In the genomic region with DNA sequence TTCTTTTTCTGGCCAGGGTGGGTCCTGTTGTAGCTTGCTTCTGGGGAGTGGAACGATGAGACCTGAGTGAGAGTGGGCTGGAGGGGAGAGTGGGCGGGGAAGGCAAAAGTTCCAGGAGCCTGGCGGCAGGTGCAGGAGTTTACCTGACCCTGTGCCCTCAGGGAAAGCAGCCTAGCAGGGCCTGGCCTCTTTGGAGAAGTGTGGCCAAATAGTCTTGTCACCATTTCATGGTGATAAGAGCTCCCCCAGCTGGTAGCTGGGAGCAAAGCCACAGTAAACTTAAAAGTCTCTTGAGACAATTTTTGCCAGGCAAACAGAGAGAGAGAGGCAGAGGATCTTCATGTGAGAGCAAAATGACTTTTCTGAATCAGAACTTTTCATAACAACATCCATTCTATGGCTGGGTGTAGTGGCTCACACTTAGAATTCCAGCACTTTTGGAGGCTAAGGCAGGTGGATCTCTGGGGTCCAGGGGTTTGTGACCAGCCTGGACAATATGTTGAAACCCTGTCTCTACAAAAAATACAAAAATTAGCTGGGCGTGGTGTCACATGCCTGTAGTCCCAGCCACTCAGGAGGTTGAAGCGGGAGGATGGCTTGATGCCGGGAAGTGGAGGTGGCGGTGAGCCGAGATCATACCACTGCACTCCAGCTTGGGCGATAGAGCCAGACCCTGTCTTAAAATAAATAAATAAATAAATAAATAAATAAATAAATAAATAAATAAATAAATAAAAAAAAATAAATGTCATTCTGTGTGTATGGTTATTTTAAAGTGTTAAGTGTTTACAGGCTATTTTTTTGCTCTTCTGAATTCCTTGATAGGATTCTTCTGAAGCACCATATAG, we compare ENCODE assay signal across 8 cellular contexts.
DNase-seq lines count a peak whose midpoint lies in the region; ATAC-seq and TF ChIP-seq lines count a peak whose summit lies in the region.

No MANE protein-coding gene starts in this region.

- peak overlapping the region; percentile 50; the same call in 1 of the 2 replicates for H3K9ac ChIP-seq in OCI-LY1 (ENCODE audit: low read length)

- H3K27me3 Mint-ChIP-seq in CD4-positive, alpha-beta memory T cell: no peaks in the 10 kb centered on the region
- no peaks in the 10 kb centered on the region for H3K27me3 Mint-ChIP-seq in naive thymus-derived CD4-positive, alpha-beta T cell
- no peaks in the 10 kb centered on the region for H3K27me3 Mint-ChIP-seq in stimulated activated memory B cell treated with anti-CD40 and anti-IgM and Interleukin-4, amounts not matched to agents 10 μg/mL and 1 μg/mL and 100 μg/mL, for 72 hours

- no peaks in the 10 kb centered on the region for H3K4me1 ChIP-seq in CD4-positive, alpha-beta memory T cell (ENCODE audit: insufficient read depth, low read length)
- peaks cover 22% of the 10 kb centered on the region for H3K4me1 ChIP-seq in OCI-LY1 (ENCODE audit: insufficient read depth, low read length, severe bottlenecking)
- no peaks in the 10 kb centered on the region for H3K4me1 ChIP-seq in naive thymus-derived CD4-positive, alpha-beta T cell (ENCODE audit: control insufficient read depth in 2 of 2, insufficient read depth in 2 of 2, low read length in 2 of 2)

- DNase-seq in CD4-positive, alpha-beta memory T cell: peak; percentile 60 to 68 (median 63)
- peak; percentile 48 for DNase-seq in activated T-cell treated with anti-CD3 and anti-CD28 coated beads for 1 hour (ENCODE audit: low read depth)
- DNase-seq in erythroblast (lab: John Stamatoyannopoulos, UW): peak; percentile 84 to 88
- peak; percentile 30 to 76 (median 71) for DNase-seq in naive thymus-derived CD4-positive, alpha-beta T cell

- peaks cover 0 to 7% of the 10 kb centered on the region in 2 donors for H3K36me3 Mint-ChIP-seq in CD4-positive, alpha-beta memory T cell
- H3K36me3 Mint-ChIP-seq in naive thymus-derived CD4-positive, alpha-beta T cell: peaks cover 0 to 32% (median 16%) of the 10 kb centered on the region in 5 donors
- no peaks in the 10 kb centered on the region for H3K36me3 Mint-ChIP-seq in stimulated activated memory B cell treated with anti-CD40 and anti-IgM and Interleukin-4, amounts not matched to agents 10 μg/mL and 1 μg/mL and 100 μg/mL, for 72 hours

- H2AFZ ChIP-seq in OCI-LY1 (ENCODE audit: low read length): peak overlapping the region; percentile 92; the same call in 1 of the 2 replicates

- H3K9me3 ChIP-seq in CD4-positive, alpha-beta memory T cell (ENCODE audit: control insufficient read depth in 1 of 2, low read length in 2 of 2): no peaks in the 10 kb centered on the region
- no peaks in the 10 kb centered on the region for H3K9me3 ChIP-seq in OCI-LY1 (ENCODE audit: low read length)
- H3K9me3 ChIP-seq in naive thymus-derived CD4-positive, alpha-beta T cell (ENCODE audit: control insufficient read depth in 2 of 3, low read length in 3 of 3): no peaks in the 10 kb centered on the region

- CTCF ChIA-PET in CD4-positive, alpha-beta memory T cell (lab: Charles Lee; ENCODE audit: partially characterized antibody): interaction anchor here (0.6 to 7.0 kb wide), 47 partner anchors 9 to 352 kb away, joined by 3 to 202 read pairs (median 4); partner anchors contain the start of gene CARMIL1
- CTCF ChIA-PET in naive thymus-derived CD4-positive, alpha-beta T cell (lab: Charles Lee): interaction anchor here (0.5 to 8.6 kb wide), 40 partner anchors 10 to 334 kb away, joined by 3 to 111 read pairs (median 4); partner anchors contain the start of gene CARMIL1

- peak overlapping the region; percentile 15; the same call in 1 of the 2 replicates for H3K4me2 ChIP-seq in OCI-LY1 (ENCODE audit: low read length)

- no peak overlapping the region for H3K4me3 ChIP-seq in CD4-positive, alpha-beta memory T cell (ENCODE audit: low read length in 2 of 2)
- no peak overlapping the region for H3K4me3 ChIP-seq in OCI-LY1 (ENCODE audit: low read depth, low read length, poor library complexity, severe bottlenecking)
- no peak overlapping the region for H3K4me3 ChIP-seq in naive thymus-derived CD4-positive, alpha-beta T cell (ENCODE audit: low read length)

- H4K20me1 ChIP-seq in OCI-LY1 (ENCODE audit: insufficient read depth, low read length): no peaks in the 10 kb centered on the region

- no peak overlapping the region for H3K27ac ChIP-seq in CD4-positive, alpha-beta memory T cell (ENCODE audit: low read depth, low read length)
- H3K27ac ChIP-seq in OCI-LY1 (ENCODE audit: low read depth, low read length, poor library complexity, severe bottlenecking): peak overlapping the region; percentile 67
- no peak overlapping the region for H3K27ac ChIP-seq in naive thymus-derived CD4-positive, alpha-beta T cell (ENCODE audit: low read depth, low read length)

- intact Hi-C loops in CD4-positive, alpha-beta memory T cell (cut with micrococcal nuclease): loop anchor here (1.0 to 5.0 kb wide), 4 partner anchors 148 to 267 kb away; partner anchors contain the start of gene CARMIL1
- intact Hi-C loops in naive thymus-derived CD4-positive, alpha-beta T cell (cut with micrococcal nuclease): loop anchor here (1.0 kb wide), 8 partner anchors 66 to 267 kb away; partner anchors contain the start of gene CARMIL1 (in 1 of the 2)

- H3K4me3 Mint-ChIP-seq in CD4-positive, alpha-beta memory T cell: no peak overlapping the region
- H3K4me3 Mint-ChIP-seq in naive thymus-derived CD4-positive, alpha-beta T cell: peak overlapping the region in 1 of 10 donors; percentile 39
- H3K4me3 Mint-ChIP-seq in stimulated activated memory B cell treated with anti-CD40 and anti-IgM and Interleukin-4, amounts not matched to agents 10 μg/mL and 1 μg/mL and 100 μg/mL, for 72 hours: no peak overlapping the region

- POLR2A ChIA-PET in CD4-positive, alpha-beta memory T cell (lab: Charles Lee; ENCODE audit: partially characterized antibody): interaction anchor here (1.2 to 1.7 kb wide), 3 partner anchors 85 to 225 kb away, joined by 3 to 11 read pairs (median 6); partner anchors contain the start of gene CARMIL1
- POLR2A ChIA-PET in naive thymus-derived CD4-positive, alpha-beta T cell (lab: Charles Lee): interaction anchor here (0.6 to 2.4 kb wide), 6 partner anchors 66 to 233 kb away, joined by 3 to 22 read pairs (median 4); partner anchors contain the start of gene CARMIL1

- no peaks in the 10 kb centered on the region for H3K36me3 ChIP-seq in CD4-positive, alpha-beta memory T cell (ENCODE audit: insufficient read depth, low read length)
- peaks cover 18% of the 10 kb centered on the region; the same call in 1 of the 2 replicates for H3K36me3 ChIP-seq in OCI-LY1 (ENCODE audit: insufficient read depth, low read length)
- H3K36me3 ChIP-seq in naive thymus-derived CD4-positive, alpha-beta T cell (ENCODE audit: control insufficient read depth in 2 of 3, insufficient read depth in 3 of 3, low read length in 3 of 3): no peaks in the 10 kb centered on the region

- H3K4me1 Mint-ChIP-seq in CD4-positive, alpha-beta memory T cell: peaks cover 0 to 9% (median 3%) of the 10 kb centered on the region in 4 donors
- H3K4me1 Mint-ChIP-seq in naive thymus-derived CD4-positive, alpha-beta T cell: peaks cover 7 to 13% (median 9%) of the 10 kb centered on the region in 7 donors
- peaks cover 9% of the 10 kb centered on the region for H3K4me1 Mint-ChIP-seq in stimulated activated memory B cell treated with anti-CD40 and anti-IgM and Interleukin-4, amounts not matched to agents 10 μg/mL and 1 μg/mL and 100 μg/mL, for 72 hours

- TF ChIP-seq RAD21 in Ishikawa (IDR thresholded peaks at IDR 0.05; ENCODE audit: low read depth): peak; percentile 93

- H3K27ac Mint-ChIP-seq in CD4-positive, alpha-beta memory T cell: peak overlapping the region in 2 of 7 donors; percentile 62 to 79
- H3K27ac Mint-ChIP-seq in naive thymus-derived CD4-positive, alpha-beta T cell: peak overlapping the region in 8 of 9 donors; percentile 8 to 94 (median 66)
- no peak overlapping the region for H3K27ac Mint-ChIP-seq in stimulated activated memory B cell treated with anti-CD40 and anti-IgM and Interleukin-4, amounts not matched to agents 10 μg/mL and 1 μg/mL and 100 μg/mL, for 72 hours

- H3K27me3 ChIP-seq in CD4-positive, alpha-beta memory T cell (ENCODE audit: insufficient read depth, low read length): no peaks in the 10 kb centered on the region
- H3K27me3 ChIP-seq in OCI-LY1 (ENCODE audit: insufficient read depth, low read length): no peaks in the 10 kb centered on the region
- H3K27me3 ChIP-seq in naive thymus-derived CD4-positive, alpha-beta T cell (ENCODE audit: control insufficient read depth in 2 of 2, insufficient read depth in 2 of 2, low read length in 2 of 2): no peaks in the 10 kb centered on the region

- no peaks in the 10 kb centered on the region for H3K9me2 ChIP-seq in OCI-LY1 (ENCODE audit: low read depth, low read length)

- TF ChIP-seq POLR2A in erythroblast (IDR thresholded peaks at IDR 0.05; ENCODE audit: low read length): no peak

- ATAC-seq in GM21367 (IDR thresholded peaks at IDR 0.05; ENCODE audit: unreplicated experiment): peak; percentile 81
- ATAC-seq in naive thymus-derived CD4-positive, alpha-beta T cell: peak; percentile 90
- peak; percentile 76 for ATAC-seq in stimulated activated memory B cell treated with anti-CD40 and anti-IgM and Interleukin-4, amounts not matched to agents 10 μg/mL and 1 μg/mL and 100 μg/mL, for 72 hours

- peak; percentile 93 for TF ChIP-seq CTCF in OCI-LY1 (IDR thresholded peaks at IDR 0.05; ENCODE audit: low read length)

- no peaks in the 10 kb centered on the region for H3F3A ChIP-seq in OCI-LY1 (ENCODE audit: insufficient read depth, low read length)

- TF ChIP-seq EP300 in Ishikawa (IDR thresholded peaks at IDR 0.05; ENCODE audit: borderline replicate concordance): no peak

- no peaks in the 10 kb centered on the region for H3K9me3 Mint-ChIP-seq in CD4-positive, alpha-beta memory T cell
- H3K9me3 Mint-ChIP-seq in naive thymus-derived CD4-positive, alpha-beta T cell: no peaks in the 10 kb centered on the region
- H3K9me3 Mint-ChIP-seq in stimulated activated memory B cell treated with anti-CD40 and anti-IgM and Interleukin-4, amounts not matched to agents 10 μg/mL and 1 μg/mL and 100 μg/mL, for 72 hours: no peaks in the 10 kb centered on the region

- no peaks in the 10 kb centered on the region for H3K79me2 ChIP-seq in OCI-LY1 (ENCODE audit: insufficient read depth, low read length)

TF ChIP-seq in Ishikawa, 13 proteins besides CTCF, POLR2A, EP300 and RAD21 (continues in another document):
- TF ChIP-seq EGR1 (IDR thresholded peaks at IDR 0.05) (no peak), CREB1 (IDR thresholded peaks at IDR 0.05; ENCODE audit: low read depth) (no peak), TCF12 (IDR thresholded peaks at IDR 0.05; ENCODE audit: low read depth) (no peak), NFIC (IDR thresholded peaks at IDR 0.05) (no peak)
- TF ChIP-seq, protein P1, sequence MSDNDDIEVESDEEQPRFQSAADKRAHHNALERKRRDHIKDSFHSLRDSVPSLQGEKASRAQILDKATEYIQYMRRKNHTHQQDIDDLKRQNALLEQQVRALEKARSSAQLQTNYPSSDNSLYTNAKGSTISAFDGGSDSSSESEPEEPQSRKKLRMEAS (IDR thresholded peaks at IDR 0.05): no peak
